8 cellular contexts compared by ENCODE assay signal in genomic region chr12:117098071-117098360, GRCh38. TPM values are rescaled to one million over a fixed set of nuclear protein-coding genes. Genes with fewer than 3 reads are reported as not detected.
DNase-seq lines count a peak whose midpoint lies in the region; ATAC-seq and TF ChIP-seq lines count a peak whose summit lies in the region.

No MANE protein-coding gene starts in this region.

- peaks cover 7% of the 10 kb centered on the region; the same call in 1 of the 2 replicates for H3K4me1 ChIP-seq in HUES48 (ENCODE audit: control insufficient read depth, insufficient read depth, low read length)

- peaks cover 10% of the 10 kb centered on the region for H3K27me3 ChIP-seq in CD4-positive, alpha-beta T cell (ENCODE audit: control insufficient read depth, insufficient read depth, low read length)
- peaks cover 29% of the 10 kb centered on the region for H3K27me3 ChIP-seq in HUES48 (ENCODE audit: control insufficient read depth, insufficient read depth, low read length)

- no peak for DNase-seq in CD4-positive, alpha-beta T cell
- no peak for DNase-seq in coronary artery (ENCODE audit: low spot score)
- no peak for DNase-seq in nephron progenitor cell
- DNase-seq in NCI-H2081 treated with DMSO at 0.1 percent for 48 hours (lab: John Stamatoyannopoulos, UW), result no peak
- no peak for DNase-seq in NCI-H345 treated with DMSO at 0.1 percent for 48 hours (lab: John Stamatoyannopoulos, UW; ENCODE audit: unreplicated experiment)
- no peak for DNase-seq in HuH-7.5 (ENCODE audit: low spot score)
- no peak for DNase-seq in NCI-H2196 treated with DMSO at 0.1 percent for 48 hours (lab: John Stamatoyannopoulos, UW; ENCODE audit: unreplicated experiment)

- CTCF ChIA-PET in CD4-positive, alpha-beta T cell (lab: Charles Lee), result no interaction called here

- no peaks in the 10 kb centered on the region for H3K36me3 Mint-ChIP-seq in CD4-positive, alpha-beta T cell (ENCODE audit: low read depth)
- no peaks in the 10 kb centered on the region for H3K36me3 Mint-ChIP-seq in nephron progenitor cell (ENCODE audit: low read depth)

- intact Hi-C loops in CD4-positive, alpha-beta T cell (cut with DNase I, micrococcal nuclease), result no loop called here

- no peak for TF ChIP-seq CTCF in CD4-positive, alpha-beta T cell (IDR thresholded peaks at IDR 0.05)
- TF ChIP-seq CTCF in coronary artery (IDR thresholded peaks at IDR 0.05) (no peak), nephron progenitor cell (IDR thresholded peaks at IDR 0.05) (no peak)

- H3K4me1 Mint-ChIP-seq in CD4-positive, alpha-beta T cell (ENCODE audit: low read depth), result peaks cover 11% of the 10 kb centered on the region
- peaks cover 23% of the 10 kb centered on the region for H3K4me1 Mint-ChIP-seq in nephron progenitor cell

- H3K9me3 Mint-ChIP-seq in CD4-positive, alpha-beta T cell, result no peaks in the 10 kb centered on the region
- no peaks in the 10 kb centered on the region for H3K9me3 Mint-ChIP-seq in nephron progenitor cell

- H3K27ac Mint-ChIP-seq in CD4-positive, alpha-beta T cell, result peak overlapping the region; percentile 39
- H3K27ac Mint-ChIP-seq in nephron progenitor cell, result no peak overlapping the region

- POLR2A ChIA-PET in CD4-positive, alpha-beta T cell (lab: Charles Lee), result interaction anchor here (2.5 kb wide), 1 partner anchor 35 kb away, joined by 8 read pairs; no protein-coding TSS in a partner anchor

- ATAC-seq in CD4-positive, alpha-beta T cell (ENCODE audit: poor library complexity), result no peak

- no peaks in the 10 kb centered on the region for H3K9me3 ChIP-seq in CD4-positive, alpha-beta T cell (ENCODE audit: control insufficient read depth, low read length)
- no peaks in the 10 kb centered on the region for H3K9me3 ChIP-seq in HUES48 (ENCODE audit: control insufficient read depth, insufficient read depth, low read length)

- H3K9ac ChIP-seq in HUES48 (ENCODE audit: low read depth, low read length), result no peak overlapping the region

- peak overlapping the region; percentile 87 for H3K4me3 Mint-ChIP-seq in CD4-positive, alpha-beta T cell
- H3K4me3 Mint-ChIP-seq in nephron progenitor cell, result peak overlapping the region; percentile 67

- H3K27me3 Mint-ChIP-seq in CD4-positive, alpha-beta T cell, result peaks cover 19% of the 10 kb centered on the region
- peaks cover 81% of the 10 kb centered on the region for H3K27me3 Mint-ChIP-seq in nephron progenitor cell (ENCODE audit: low read depth, poor library complexity)

- H3K27ac ChIP-seq in CD4-positive, alpha-beta T cell (ENCODE audit: low read depth, low read length), result no peak overlapping the region
- H3K27ac ChIP-seq in HUES48 (ENCODE audit: low read depth, low read length) (no peak overlapping the region), coronary artery (no peak overlapping the region)

- H3K4me3 ChIP-seq in HUES48 (ENCODE audit: low read depth, low read length) (peak overlapping the region; percentile 69), coronary artery (peak overlapping the region; percentile 70)

- H3K36me3 ChIP-seq in HUES48 (ENCODE audit: control insufficient read depth, insufficient read depth, low read length), result no peaks in the 10 kb centered on the region

RNA-seq across cellular contexts. Expression of gene TESC, which starts 1.2 kb away (rescaled TPM):
- total RNA-seq in CD4-positive, alpha-beta T cell, result 1 to 10 TPM; 2.7 to 3.0 TPM
